Comparison of ENCODE assay signal across 10 cellular contexts in the genomic region with DNA sequence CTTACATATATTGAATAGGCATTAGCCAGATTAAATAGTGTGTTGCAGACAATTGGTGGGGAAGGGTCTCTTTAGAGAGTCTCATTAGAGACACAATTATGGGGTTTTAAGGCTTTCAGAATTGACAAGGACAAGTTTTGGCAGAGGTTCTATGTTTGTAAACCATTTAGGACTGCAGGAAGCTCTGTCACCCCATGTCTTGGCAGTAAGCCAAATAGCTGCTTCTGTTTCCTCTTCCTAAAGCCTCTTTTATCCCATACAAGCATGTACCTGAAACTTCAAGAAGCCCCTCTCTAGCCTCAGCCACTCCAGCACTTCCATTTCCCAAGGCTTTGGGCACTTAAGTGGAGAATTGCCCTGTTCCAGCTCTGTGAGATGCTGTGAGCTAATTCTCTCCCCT. TPM values are rescaled to one million over a fixed set of nuclear protein-coding genes. Genes with fewer than 3 reads are reported as not detected.
DNase-seq lines count a peak whose midpoint lies in the region; ATAC-seq and TF ChIP-seq lines count a peak whose summit lies in the region.
"Had no signal": no experiment of that assay in that cellular context is flagged by ENCODE, and none has a peak within 500 bp of the region (broad histone marks: within the 10 kb centered on the region; RNA-seq: fewer than 3 reads in every experiment).

No MANE protein-coding gene starts in this region.

- H3K4me1 Mint-ChIP-seq in effector memory CD8-positive, alpha-beta T cell (ENCODE audit: low read depth in 2 of 2) = peaks cover 39 to 40% of the 10 kb centered on the region in 2 donors

- no peak for TF ChIP-seq POLR2A in uterus (IDR thresholded peaks at IDR 0.05)

- ATAC-seq in effector memory CD8-positive, alpha-beta T cell (replicated peaks) = no peak
- ATAC-seq in HG03469 (IDR thresholded peaks at IDR 0.05; ENCODE audit: unreplicated experiment) (no peak), GM18502 (IDR thresholded peaks at IDR 0.05; ENCODE audit: poor library complexity, unreplicated experiment) (no peak)
- ATAC-seq: gastroesophageal sphincter had no signal

- H3K27ac Mint-ChIP-seq in effector memory CD8-positive, alpha-beta T cell = peak overlapping the region; percentile 63 to 85

- H3K4me3 ChIP-seq in HEK293 (ENCODE audit: low read depth, low read length) (no peak overlapping the region), uterus (no peak overlapping the region)
- H3K4me3 ChIP-seq: gastroesophageal sphincter had no signal

- no peaks in the 10 kb centered on the region for H3K27me3 Mint-ChIP-seq in effector memory CD8-positive, alpha-beta T cell

- no peaks in the 10 kb centered on the region for H3K27me3 ChIP-seq in uterus
- H3K27me3 ChIP-seq: gastroesophageal sphincter had no signal

- H3K4me1 ChIP-seq in HEK293 (ENCODE audit: control insufficient read depth, insufficient read depth, low read length) (no peaks in the 10 kb centered on the region), uterus (no peaks in the 10 kb centered on the region)

- no peak overlapping the region for H3K4me3 Mint-ChIP-seq in effector memory CD8-positive, alpha-beta T cell

- intact Hi-C loops in uterus (cut with DNase I; ENCODE audit: low total_unique reads) = no loop called here

- peaks cover 0 to 2% of the 10 kb centered on the region in 2 experiments; a peak in 1 of 3 replicates for H3K36me3 ChIP-seq in HEK293 (ENCODE audit: control insufficient read depth in 2 of 2, insufficient read depth in 1 of 2, low read length in 2 of 2)
- no peaks in the 10 kb centered on the region for H3K36me3 ChIP-seq in uterus

- H3K9me3 ChIP-seq in HEK293 (ENCODE audit: control insufficient read depth, insufficient read depth, low read depth, low read length) = no peaks in the 10 kb centered on the region
- no peaks in the 10 kb centered on the region for H3K9me3 ChIP-seq in uterus
- H3K9me3 ChIP-seq: gastroesophageal sphincter had no signal

- H3K36me3 Mint-ChIP-seq in effector memory CD8-positive, alpha-beta T cell (ENCODE audit: insufficient read depth) = peaks cover 3% of the 10 kb centered on the region

- H3K27ac ChIP-seq in C4-2B (peak overlapping the region; percentile 16; the same call in 1 of the 2 replicates), HEK293 (ENCODE audit: extremely low read depth, low read depth, low read length) (no peak overlapping the region), uterus (no peak overlapping the region)
- H3K27ac ChIP-seq: gastroesophageal sphincter had no signal

- CTCF ChIA-PET in HEK293 (lab: Yijun Ruan, JAX) = interaction anchor here (0.6 to 1.3 kb wide), 3 partner anchors 157 to 345 kb away, joined by 3 to 5 read pairs (median 3); no protein-coding TSS in a partner anchor

- POLR2A ChIA-PET in HEK293 (lab: Yijun Ruan, JAX) = no interaction called here

- H3K9me3 Mint-ChIP-seq in effector memory CD8-positive, alpha-beta T cell = no peaks in the 10 kb centered on the region

- TF ChIP-seq CTCF in C4-2B (conservative IDR thresholded peaks at IDR 0.05) (no peak), HEK293 (tag by site-specific recombination; IDR thresholded peaks at IDR 0.05) (no peak), uterus (IDR thresholded peaks at IDR 0.05) (no peak)

- DNase-seq in NCI-H2171 treated with DMSO at 0.1 percent for 48 hours (lab: John Stamatoyannopoulos, UW) (peak; percentile 67), dedifferentiated amniotic fluid mesenchymal stem cell (ENCODE audit: extremely low spot score) (no peak), uterus (no peak)
- DNase-seq in effector memory CD8-positive, alpha-beta T cell = no peak
- DNase-seq: activated CD4-positive, alpha-beta T cell treated with anti-CD3 and anti-CD28 coated beads for 4 hours had no signal

TF ChIP-seq in HEK293, 187 proteins besides CTCF, POLR2A, EP300 and RAD21:
- TF ChIP-seq ZNF791 (tag by site-specific recombination; IDR thresholded peaks at IDR 0.05) = no peak
- TF ChIP-seq ZNF157 (tag by site-specific recombination; IDR thresholded peaks at IDR 0.05) = no peak
- TF ChIP-seq ZNF660 (tag by site-specific recombination; IDR thresholded peaks at IDR 0.05) = peak; percentile 62; the same call in 1 of the 2 replicates

RNA-seq across cellular contexts. Expression of a gene that starts 21.8 kb away (rescaled TPM):
- 1 to 10 TPM in 2 of 4 donors, under 1 TPM in 2; 0.29 to 2.5 (median 1.2) TPM for total RNA-seq in uterus
